ENCODE assay signal across 9 cellular contexts in genomic region chr6:43510827-43511163, GRCh38. TPM values are rescaled to one million over a fixed set of nuclear protein-coding genes. Genes with fewer than 3 reads are reported as not detected.
DNase-seq lines count a peak whose midpoint lies in the region; ATAC-seq and TF ChIP-seq lines count a peak whose summit lies in the region.
"Had no signal": no experiment of that assay in that cellular context is flagged by ENCODE, and none has a peak within 500 bp of the region (broad histone marks: within the 10 kb centered on the region; RNA-seq: fewer than 3 reads in every experiment).

No MANE protein-coding gene starts in this region.

- peaks cover 64% of the 10 kb centered on the region for H3K36me3 Mint-ChIP-seq in Calu3 (ENCODE audit: insufficient read depth, unreplicated experiment)
- peaks cover 30% of the 10 kb centered on the region for H3K36me3 Mint-ChIP-seq in T-cell

- H3K27ac ChIP-seq in prostate gland, result peak overlapping the region; percentile 61 to 64

- TF ChIP-seq POLR2A in prostate gland (IDR thresholded peaks at IDR 0.05), result no peak

- H3K9me3 ChIP-seq in prostate gland, result no peaks in the 10 kb centered on the region

- H3K4me3 Mint-ChIP-seq in Calu3 (ENCODE audit: low read depth, unreplicated experiment) (peak overlapping the region; percentile 73), T-cell (peak overlapping the region; percentile 36 to 76 (median 70))

- WGBS in prostate gland, result 56% methylated on average over 10 of the region's 10 CpGs

- POLR2A ChIA-PET in T-cell (lab: Charles Lee), result no interaction called here

- CTCF ChIA-PET in Calu3 (lab: Charles Lee) (interaction anchor here (1.1 to 1.4 kb wide), 2 partner anchors 83 to 339 kb away, joined by 3 read pairs; partner anchors contain the start of gene ABCC10), T-cell (lab: Charles Lee) (interaction anchor here in 1 of 2 donors (1.0 kb wide), 1 partner anchor 963 kb away, joined by 3 read pairs; no protein-coding TSS in a partner anchor)

- peaks cover 12% of the 10 kb centered on the region for H3K4me1 ChIP-seq in prostate gland (replicated peaks)

- H3K27me3 Mint-ChIP-seq in Calu3 (ENCODE audit: unreplicated experiment) (peaks cover 27% of the 10 kb centered on the region), T-cell (peaks cover 17 to 19% of the 10 kb centered on the region in 2 donors)

- peaks cover 27% of the 10 kb centered on the region for H3K4me1 Mint-ChIP-seq in Calu3 (ENCODE audit: low read depth, unreplicated experiment)
- peaks cover 39 to 51% (median 47%) of the 10 kb centered on the region in 3 donors for H3K4me1 Mint-ChIP-seq in T-cell

- H3K36me3 ChIP-seq in prostate gland, result peaks cover 4 to 17% of the 10 kb centered on the region in 2 donors

- no peak for DNase-seq in Calu3
- DNase-seq in T-cell, result no peak
- DNase-seq in fibroblast of villous mesenchyme (ENCODE audit: low read depth), result no peak
- DNase-seq in prostate gland (ENCODE audit: low spot score), result no peak
- no peak for DNase-seq in AG08395 (ENCODE audit: low spot score)
- no peak for DNase-seq in NCI-H510A (lab: John Stamatoyannopoulos, UW)
- no peak for DNase-seq in RKO (ENCODE audit: low spot score)

- intact Hi-C loops in Calu3 (cut with micrococcal nuclease; ENCODE audit: unreplicated experiment), result no loop called here
- intact Hi-C loops in prostate gland (cut with DNase I), result no loop called here

- H3K27ac Mint-ChIP-seq in Calu3 (ENCODE audit: unreplicated experiment), result peak overlapping the region; percentile 45
- H3K27ac Mint-ChIP-seq in T-cell, result no peak overlapping the region

- H3K27me3 ChIP-seq in prostate gland (replicated peaks; ENCODE audit: insufficient read depth), result no peaks in the 10 kb centered on the region

- H3K4me3 ChIP-seq in fibroblast of villous mesenchyme (ENCODE audit: low read depth, low read length) (peak overlapping the region; percentile 62), prostate gland (peak overlapping the region; percentile 75 to 76)

- H3K9me3 Mint-ChIP-seq in Calu3 (ENCODE audit: low read depth, unreplicated experiment) (no peaks in the 10 kb centered on the region), T-cell (no peaks in the 10 kb centered on the region)

- no peak for TF ChIP-seq CTCF in Calu3 (IDR thresholded peaks at IDR 0.05; ENCODE audit: unreplicated experiment)
- TF ChIP-seq CTCF in fibroblast of villous mesenchyme (IDR thresholded peaks at IDR 0.05; ENCODE audit: insufficient read depth, low read depth, low read length), result no peak
- TF ChIP-seq CTCF in prostate gland (IDR thresholded peaks at IDR 0.05), result no peak

- ATAC-seq in T-cell (replicated peaks in 1 of 4) (no peak), HG03108 (IDR thresholded peaks at IDR 0.05; ENCODE audit: unreplicated experiment) (no peak)

- BruUV-seq in Calu3 (replicated peaks; lab: Mats Ljungman, UMichigan), result no TSS peak

RNA-seq across cellular contexts. Expression of gene LRRC73, which starts 0.6 kb away (rescaled TPM):
- total RNA-seq in Calu3 (2022) (0.47 and 0.50 TPM in 2 replicates), T-cell (under 1 TPM in 3 of 5 donors, not detected in 2; 0.53 to 0.95 (median 0.76) TPM), fibroblast of villous mesenchyme (under 0.01 TPM in 2 replicates), prostate gland (1 to 10 TPM in 1 of 2 donors, under 1 TPM in 1; 0.68 to 4.0 TPM)
- total RNA-seq: kidney epithelial cell had no signal

RNA-seq across cellular contexts. Expression of gene YIPF3, which starts 5.9 kb away (rescaled TPM):
- 127 and 133 TPM in 2 replicates for total RNA-seq in Calu3 (2022)
- 10 to 100 TPM; 43.7 to 85.0 (median 80.0) TPM for total RNA-seq in T-cell
- total RNA-seq in fibroblast of villous mesenchyme, result 57.3 and 92.8 TPM in 2 replicates
- total RNA-seq in prostate gland, result 100 to 1,000 TPM; 162 to 180 TPM

RNA-seq across cellular contexts. Expression of gene POLR1C, which starts 6.1 kb away (rescaled TPM):
- total RNA-seq in Calu3 (2022) (79.6 and 92.1 TPM in 2 replicates), T-cell (10 to 100 TPM; 42.3 to 49.8 (median 46.1) TPM), fibroblast of villous mesenchyme (28.5 and 35.8 TPM in 2 replicates), prostate gland (10 to 100 TPM; 24.4 to 37.2 TPM)

RNA-seq across cellular contexts. Expression of gene TJAP1, which starts 33.4 kb away (rescaled TPM):
- total RNA-seq in Calu3 (2022) (70.7 and 72.3 TPM in 2 replicates), T-cell (10 to 100 TPM; 30.8 to 51.9 (median 50.6) TPM), fibroblast of villous mesenchyme (13.4 and 13.9 TPM in 2 replicates), prostate gland (10 to 100 TPM; 29.1 to 51.6 TPM)

RNA-seq across cellular contexts. Expression of gene DLK2, which starts 55.4 kb away (rescaled TPM):
- 0.59 and 0.86 TPM in 2 replicates for total RNA-seq in Calu3 (2022)
- total RNA-seq in T-cell, result 1 to 10 TPM in 4 of 5 donors, under 1 TPM in 1; 0.47 to 2.1 (median 1.4) TPM
- total RNA-seq in fibroblast of villous mesenchyme, result 0.64 and 1.7 TPM in 2 replicates
- 10 to 100 TPM; 13.5 to 46.1 TPM for total RNA-seq in prostate gland
- total RNA-seq: kidney epithelial cell had no signal
